Comparison of ENCODE assay signal across 34 cellular contexts in genomic region chr1:18363436-18363835, GRCh38.
"Had no signal": no experiment of that assay in that cellular context is flagged by ENCODE, and none has a peak within 500 bp of the region (broad histone marks: within the 10 kb centered on the region; RNA-seq: fewer than 3 reads in every experiment).

No MANE protein-coding gene starts in this region.

- H3K4me1 Mint-ChIP-seq: activated B cell treated with CpG ODN at 0.5 μM for 24 hours; activated naive CD4-positive, alpha-beta T cell treated with anti-CD3 and anti-CD28 coated beads, Interleukin-2, amount 50 U/mL, for 24 hours; activated naive CD8-positive, alpha-beta T cell treated with anti-CD3 and anti-CD28 coated beads for 36 hours; activated naive CD8-positive, alpha-beta T cell treated with anti-CD3 and anti-CD28 coated beads, Interleukin-2, amount 50 U/mL, for 24 hours; T-helper 17 cell had no signal

- FAIRE-seq: colon had no signal

- H3K27ac Mint-ChIP-seq: activated B cell treated with CpG ODN at 0.5 μM for 24 hours; activated CD8-positive, alpha-beta T cell treated with anti-CD3 and anti-CD28 coated beads for 36 hours; activated naive CD4-positive, alpha-beta T cell treated with anti-CD3 and anti-CD28 coated beads for 36 hours; activated naive CD4-positive, alpha-beta T cell treated with anti-CD3 and anti-CD28 coated beads, Interleukin-2, amount 50 U/mL, for 24 hours; activated naive CD8-positive, alpha-beta T cell treated with anti-CD3 and anti-CD28 coated beads for 36 hours; activated naive CD8-positive, alpha-beta T cell treated with anti-CD3 and anti-CD28 coated beads, Interleukin-2, amount 50 U/mL, for 24 hours; activated T-helper 1 cell treated with anti-CD3 and anti-CD28 coated beads, Interleukin-12 subunit alpha, Interleukin-12 subunit beta, Interleukin-2, Interleukin-4 antibody, amounts not matched to agents 30 ng/mL and 10 ng/mL and 1 ng/mL, durations not matched to agents 14 hours and 24 hours and 36 hours; activated T-helper 2 cell treated with anti-CD3 and anti-CD28 coated beads, Interferon-gamma antibody, Interleukin-2, Interleukin-4, amounts not matched to agents 10 μg/mL and 5 μg/mL and 100 μg/mL, durations not matched to agents 14 hours and 24 hours and 36 hours; effector memory CD8-positive, alpha-beta T cell; T-helper 17 cell; T-helper 2 cell treated with Interferon-gamma antibody and Interleukin-4, amounts not matched to agents 5 μg/mL and 100 μg/mL, for 36 hours had no signal

- H3K4me1 ChIP-seq: adrenal gland, body of pancreas, esophagus muscularis mucosa, foreskin keratinocyte, gastrocnemius medialis had no signal

- DNase-seq: activated B cell treated with CpG ODN at 0.5 μM for 24 hours; activated CD4-positive, alpha-beta T cell treated with anti-CD3 and anti-CD28 coated beads for 48 hours; activated CD4-positive, alpha-beta T cell treated with anti-CD3 and anti-CD28 coated beads, Interleukin-2, amount 50 U/mL, for 1 hour; activated CD4-positive, alpha-beta T cell treated with anti-CD3 and anti-CD28 coated beads, Interleukin-2, amount 50 U/mL, for 48 hours; activated CD8-positive, alpha-beta memory T cell treated with anti-CD3 and anti-CD28 coated beads for 24 hours; activated CD8-positive, alpha-beta T cell treated with anti-CD3 and anti-CD28 coated beads for 36 hours; activated effector memory CD4-positive, alpha-beta T cell treated with anti-CD3 and anti-CD28 coated beads, Interleukin-2, amount 50 U/mL, for 16 hours; activated naive CD4-positive, alpha-beta T cell treated with anti-CD3 and anti-CD28 coated beads for 36 hours; activated naive CD8-positive, alpha-beta T cell treated with anti-CD3 and anti-CD28 coated beads for 36 hours; activated naive CD8-positive, alpha-beta T cell treated with anti-CD3 and anti-CD28 coated beads, Interleukin-2, amount 50 U/mL, for 24 hours; activated T-cell treated with anti-CD3 and anti-CD28 coated beads, Interleukin-2, amount 50 U/mL, for 1 hour; activated T-cell treated with anti-CD3 and anti-CD28 coated beads, Interleukin-2, amount 50 U/mL, for 48 hours; adrenal gland; amygdala; body of pancreas; caudate nucleus; cortex of kidney; dermis blood vessel endothelial cell; effector CD4-positive, alpha-beta T cell; effector memory CD8-positive, alpha-beta T cell; erythroblast; foreskin keratinocyte; gastrocnemius medialis; T-helper 1 cell; T-helper 17 cell; T1000; WERI-Rb-1 had no signal

- H3K9me3 ChIP-seq: adrenal gland, body of pancreas, gastrocnemius medialis had no signal

- H3K27me3 ChIP-seq: adrenal gland, body of pancreas, foreskin keratinocyte had no signal

- H3K9me3 Mint-ChIP-seq: activated B cell treated with CpG ODN at 0.5 μM for 24 hours; activated CD8-positive, alpha-beta T cell treated with anti-CD3 and anti-CD28 coated beads for 36 hours; activated naive CD4-positive, alpha-beta T cell treated with anti-CD3 and anti-CD28 coated beads for 36 hours; activated naive CD4-positive, alpha-beta T cell treated with anti-CD3 and anti-CD28 coated beads, Interleukin-2, amount 50 U/mL, for 24 hours; activated naive CD8-positive, alpha-beta T cell treated with anti-CD3 and anti-CD28 coated beads for 36 hours; activated naive CD8-positive, alpha-beta T cell treated with anti-CD3 and anti-CD28 coated beads, Interleukin-2, amount 50 U/mL, for 24 hours; activated T-helper 1 cell treated with anti-CD3 and anti-CD28 coated beads, Interleukin-12 subunit alpha, Interleukin-12 subunit beta, Interleukin-2, Interleukin-4 antibody, amounts not matched to agents 30 ng/mL and 10 ng/mL and 1 ng/mL, durations not matched to agents 14 hours and 24 hours and 36 hours; activated T-helper 2 cell treated with anti-CD3 and anti-CD28 coated beads, Interferon-gamma antibody, Interleukin-2, Interleukin-4, amounts not matched to agents 10 μg/mL and 5 μg/mL and 100 μg/mL, durations not matched to agents 14 hours and 24 hours and 36 hours; effector memory CD8-positive, alpha-beta T cell; T-helper 2 cell treated with Interferon-gamma antibody and Interleukin-4, amounts not matched to agents 5 μg/mL and 100 μg/mL, for 36 hours had no signal

- H3K4me3 ChIP-seq: adrenal gland, body of pancreas, esophagus muscularis mucosa, gastrocnemius medialis had no signal

- H3K36me3 Mint-ChIP-seq: activated naive CD4-positive, alpha-beta T cell treated with anti-CD3 and anti-CD28 coated beads, Interleukin-2, amount 50 U/mL, for 24 hours; activated naive CD8-positive, alpha-beta T cell treated with anti-CD3 and anti-CD28 coated beads for 36 hours had no signal

- H3K27ac ChIP-seq: adrenal gland, body of pancreas, esophagus muscularis mucosa, foreskin keratinocyte, gastrocnemius medialis, WERI-Rb-1 had no signal

- ATAC-seq: activated CD4-positive, CD25-positive, alpha-beta regulatory T cell treated with anti-CD3 and anti-CD28 coated beads, Interleukin-2, amount 50 U/mL, for 24 hours; activated CD8-positive, alpha-beta T cell treated with anti-CD3 and anti-CD28 coated beads for 36 hours; activated naive CD8-positive, alpha-beta T cell treated with anti-CD3 and anti-CD28 coated beads, Interleukin-2, amount 50 U/mL, for 24 hours; body of pancreas; effector memory CD8-positive, alpha-beta T cell; foreskin keratinocyte; gastrocnemius medialis; T-helper 17 cell had no signal

- H3K36me3 ChIP-seq: adrenal gland, esophagus muscularis mucosa, gastrocnemius medialis, WERI-Rb-1 had no signal

- H3K4me3 Mint-ChIP-seq: activated B cell treated with CpG ODN at 0.5 μM for 24 hours; activated CD8-positive, alpha-beta T cell treated with anti-CD3 and anti-CD28 coated beads for 36 hours; activated naive CD4-positive, alpha-beta T cell treated with anti-CD3 and anti-CD28 coated beads for 36 hours; activated naive CD4-positive, alpha-beta T cell treated with anti-CD3 and anti-CD28 coated beads, Interleukin-2, amount 50 U/mL, for 24 hours; activated naive CD8-positive, alpha-beta T cell treated with anti-CD3 and anti-CD28 coated beads for 36 hours; activated naive CD8-positive, alpha-beta T cell treated with anti-CD3 and anti-CD28 coated beads, Interleukin-2, amount 50 U/mL, for 24 hours; activated T-helper 1 cell treated with anti-CD3 and anti-CD28 coated beads, Interleukin-12 subunit alpha, Interleukin-12 subunit beta, Interleukin-2, Interleukin-4 antibody, amounts not matched to agents 30 ng/mL and 10 ng/mL and 1 ng/mL, durations not matched to agents 14 hours and 24 hours and 36 hours; effector memory CD8-positive, alpha-beta T cell; T-helper 17 cell; T-helper 2 cell treated with Interferon-gamma antibody and Interleukin-4, amounts not matched to agents 5 μg/mL and 100 μg/mL, for 36 hours had no signal
